Comparison of ENCODE assay signal across 12 cellular contexts in genomic region chr4:26299254-26299882, GRCh38. TPM values are rescaled to one million over a fixed set of nuclear protein-coding genes. Genes with fewer than 3 reads are reported as not detected.
DNase-seq lines count a peak whose midpoint lies in the region; ATAC-seq lines count a peak whose summit lies in the region.
"Had no signal": no experiment of that assay in that cellular context is flagged by ENCODE, and none has a peak within 500 bp of the region (broad histone marks: within the 10 kb centered on the region; RNA-seq: fewer than 3 reads in every experiment).

No MANE protein-coding gene starts in this region.

- no peaks in the 10 kb centered on the region for H3K36me3 ChIP-seq in effector memory CD4-positive, alpha-beta T cell (ENCODE audit: control insufficient read depth, insufficient read depth, low read length)

- H3K4me3 ChIP-seq in effector memory CD4-positive, alpha-beta T cell (ENCODE audit: insufficient read depth, low read depth, low read length, poor library complexity, severe bottlenecking): peak overlapping the region; percentile 40

- no peak for DNase-seq in effector memory CD4-positive, alpha-beta T cell
- DNase-seq in stimulated activated CD4-positive, alpha-beta T cell treated with anti-CD3 and anti-CD28 coated beads, Interleukin-4, amount 100 ng/mL, for 4 hours: no peak
- DNase-seq in mesenteric fat pad (ENCODE audit: low spot score) (no peak), Ammon's horn (ENCODE audit: low spot score) (no peak)
- DNase-seq: DMS79 treated with DMSO at 0.1 percent for 48 hours; naive thymus-derived CD8-positive, alpha-beta T cell; stimulated activated CD4-positive, alpha-beta T cell treated with anti-CD3 and anti-CD28 coated beads, Interleukin-2, amount 100 ng/mL, for 48 hours had no signal

- H3K9me3 ChIP-seq in effector memory CD4-positive, alpha-beta T cell (ENCODE audit: control insufficient read depth, low read length): no peaks in the 10 kb centered on the region

- ATAC-seq in GM18498 (IDR thresholded peaks at IDR 0.05; ENCODE audit: unreplicated experiment) (peak; percentile 73), GM21390 (IDR thresholded peaks at IDR 0.05; ENCODE audit: unreplicated experiment) (peak; percentile 85), HG03575 (IDR thresholded peaks at IDR 0.05; ENCODE audit: extremely low read depth, insufficient number of reproducible peaks, low FRiP score, unreplicated experiment) (peak; percentile 88), HG02981 (IDR thresholded peaks at IDR 0.05; ENCODE audit: unreplicated experiment) (no peak)
- ATAC-seq: naive thymus-derived CD8-positive, alpha-beta T cell; Panc1 had no signal

- H3K27ac ChIP-seq in effector memory CD4-positive, alpha-beta T cell (ENCODE audit: insufficient read depth, low read length, poor library complexity, severe bottlenecking): no peak overlapping the region

- no peaks in the 10 kb centered on the region for H3K4me1 ChIP-seq in effector memory CD4-positive, alpha-beta T cell (ENCODE audit: control insufficient read depth, insufficient read depth, low read length, poor library complexity, severe bottlenecking)

- no peaks in the 10 kb centered on the region for H3K27me3 ChIP-seq in effector memory CD4-positive, alpha-beta T cell (replicated peaks; ENCODE audit: control insufficient read depth, insufficient read depth, low read length, poor library complexity, severe bottlenecking)

RNA-seq across cellular contexts. Expression of gene RBPJ, which starts 21.4 kb away (rescaled TPM):
- 112 TPM for total RNA-seq in mesenteric fat pad
